Comparison of ENCODE assay signal across 19 cellular contexts in genomic region chr6:157849288-157850017, GRCh38. TPM values are rescaled to one million over a fixed set of nuclear protein-coding genes. Genes with fewer than 3 reads are reported as not detected.
DNase-seq lines count a peak whose midpoint lies in the region; ATAC-seq and TF ChIP-seq lines count a peak whose summit lies in the region.
"Had no signal": no experiment of that assay in that cellular context is flagged by ENCODE, and none has a peak within 500 bp of the region (broad histone marks: within the 10 kb centered on the region; RNA-seq: fewer than 3 reads in every experiment).

No MANE protein-coding gene starts in this region.

- no peak overlapping the region for H3K9ac ChIP-seq in endodermal cell (ENCODE audit: extremely low read depth, low read length, poor library complexity, severe bottlenecking)

- H3K9me3 ChIP-seq in endodermal cell (ENCODE audit: control insufficient read depth, low read length) (peaks cover 25% of the 10 kb centered on the region), left ventricle myocardium inferior (replicated peaks) (peaks cover 26% of the 10 kb centered on the region)

- CTCF ChIA-PET in MCF 10A (lab: Yijun Ruan, JAX) = interaction anchor here (0.6 to 1.7 kb wide), 3 partner anchors 13 to 467 kb away, joined by 3 to 9 read pairs (median 5); no protein-coding TSS in a partner anchor

- no peak for DNase-seq in activated T-cell treated with anti-CD3 and anti-CD28 coated beads, Interleukin-2, amount 50 U/mL, for 72 hours
- no peak for DNase-seq in activated T-cell treated with anti-CD3 and anti-CD28 coated beads, Interleukin-2, amount 50 U/mL, for 48 hours
- DNase-seq in RPMI8226 (peak; percentile 73), endodermal cell (peak; percentile 43), progenitor cell of endocrine pancreas (ENCODE audit: low spot score, unreplicated experiment) (no peak), MCF 10A (ENCODE audit: unreplicated experiment) (no peak), left ventricle myocardium inferior (no peak)
- DNase-seq: activated effector memory CD4-positive, alpha-beta T cell treated with anti-CD3 and anti-CD28 coated beads, Interleukin-2, amount 50 U/mL, for 16 hours; brain microvascular endothelial cell; COR-L47; effector CD8-positive, alpha-beta T cell; hypothalamus; KG1; left cardiac atrium; natural killer cell; NCI-H1105 treated with DMSO at 0.1 percent for 48 hours; NCI-H2227 treated with DMSO at 0.1 percent for 48 hours had no signal

- no peaks in the 10 kb centered on the region for H3K27me3 ChIP-seq in endodermal cell (ENCODE audit: control insufficient read depth, insufficient read depth, low read length, poor library complexity, severe bottlenecking)
- no peaks in the 10 kb centered on the region for H3K27me3 ChIP-seq in left ventricle myocardium inferior (ENCODE audit: low read depth)
- H3K27me3 ChIP-seq: brain microvascular endothelial cell had no signal

- WGBS in endodermal cell (ENCODE audit: insufficient coverage in 1 of 2, insufficient read length in 1 of 2), 2 experiments = 92 to 94% methylated on average over 5 of the region's 5 CpGs

- peaks cover 8 to 9% of the 10 kb centered on the region in 2 donors for H3K9me3 Mint-ChIP-seq in activated T-cell treated with anti-CD3 and anti-CD28 coated beads, Interleukin-2, amount 50 U/mL, for 72 hours
- H3K9me3 Mint-ChIP-seq in endodermal cell (peaks cover 17% of the 10 kb centered on the region), progenitor cell of endocrine pancreas (ENCODE audit: low read depth) (peaks cover 12% of the 10 kb centered on the region), MCF 10A (ENCODE audit: unreplicated experiment) (peaks cover 9% of the 10 kb centered on the region)

- no peak overlapping the region for H3K27ac ChIP-seq in endodermal cell (ENCODE audit: low read depth, low read length)
- H3K27ac ChIP-seq in left ventricle myocardium inferior (replicated peaks) = no peak overlapping the region
- H3K27ac ChIP-seq: brain microvascular endothelial cell had no signal

- no peak for TF ChIP-seq CTCF in endodermal cell (conservative IDR thresholded peaks at IDR 0.05)
- TF ChIP-seq CTCF in progenitor cell of endocrine pancreas (IDR thresholded peaks at IDR 0.05; ENCODE audit: unreplicated experiment) = no peak
- TF ChIP-seq CTCF in MCF 10A (IDR thresholded peaks at IDR 0.05; ENCODE audit: unreplicated experiment) = no peak
- TF ChIP-seq CTCF in left ventricle myocardium inferior (IDR thresholded peaks at IDR 0.05; ENCODE audit: borderline replicate concordance) = no peak

- no TSS peak for BruUV-seq in MCF 10A (replicated peaks; lab: Mats Ljungman, UMichigan)

- ATAC-seq in activated T-cell treated with anti-CD3 and anti-CD28 coated beads, Interleukin-2, amount 50 U/mL, for 72 hours (replicated peaks in 1 of 2) = no peak
- ATAC-seq in GM18858 (IDR thresholded peaks at IDR 0.05; ENCODE audit: unreplicated experiment) = no peak
- ATAC-seq: left cardiac atrium, natural killer cell, Right ventricle myocardium inferior had no signal

- H3K4me1 Mint-ChIP-seq in activated T-cell treated with anti-CD3 and anti-CD28 coated beads, Interleukin-2, amount 50 U/mL, for 72 hours (ENCODE audit: low read depth) = peaks cover 76% of the 10 kb centered on the region
- H3K4me1 Mint-ChIP-seq in endodermal cell = peaks cover 38% of the 10 kb centered on the region
- peaks cover 23% of the 10 kb centered on the region for H3K4me1 Mint-ChIP-seq in progenitor cell of endocrine pancreas (ENCODE audit: low read depth)
- peaks cover 36% of the 10 kb centered on the region for H3K4me1 Mint-ChIP-seq in MCF 10A (ENCODE audit: insufficient read depth, unreplicated experiment)

- peak overlapping the region; percentile 19 to 39 for H3K4me3 Mint-ChIP-seq in activated T-cell treated with anti-CD3 and anti-CD28 coated beads, Interleukin-2, amount 50 U/mL, for 72 hours
- H3K4me3 Mint-ChIP-seq in endodermal cell (no peak overlapping the region), progenitor cell of endocrine pancreas (ENCODE audit: low read depth) (no peak overlapping the region), MCF 10A (ENCODE audit: unreplicated experiment) (no peak overlapping the region)
- H3K4me3 Mint-ChIP-seq: natural killer cell had no signal

- peaks cover 22 to 35% of the 10 kb centered on the region in 2 donors for H3K36me3 Mint-ChIP-seq in activated T-cell treated with anti-CD3 and anti-CD28 coated beads, Interleukin-2, amount 50 U/mL, for 72 hours (ENCODE audit: insufficient read depth in 2 of 2)
- peaks cover 13% of the 10 kb centered on the region for H3K36me3 Mint-ChIP-seq in endodermal cell (ENCODE audit: low read depth)
- peaks cover 13% of the 10 kb centered on the region for H3K36me3 Mint-ChIP-seq in progenitor cell of endocrine pancreas (ENCODE audit: insufficient read depth)
- peaks cover 4% of the 10 kb centered on the region for H3K36me3 Mint-ChIP-seq in MCF 10A (ENCODE audit: insufficient read depth, unreplicated experiment)

- H3K4me3 ChIP-seq in endodermal cell (ENCODE audit: low read length) = no peak overlapping the region
- H3K4me3 ChIP-seq in left ventricle myocardium inferior = no peak overlapping the region

- H3K36me3 ChIP-seq in endodermal cell (ENCODE audit: control insufficient read depth, insufficient read depth, low read length) (peaks cover 4% of the 10 kb centered on the region), left ventricle myocardium inferior (no peaks in the 10 kb centered on the region)
- H3K36me3 ChIP-seq: brain microvascular endothelial cell had no signal

- H3K27me3 Mint-ChIP-seq in activated T-cell treated with anti-CD3 and anti-CD28 coated beads, Interleukin-2, amount 50 U/mL, for 72 hours (ENCODE audit: low read depth) = no peaks in the 10 kb centered on the region
- H3K27me3 Mint-ChIP-seq in endodermal cell (ENCODE audit: insufficient read depth) = no peaks in the 10 kb centered on the region
- H3K27me3 Mint-ChIP-seq in progenitor cell of endocrine pancreas = no peaks in the 10 kb centered on the region
- H3K27me3 Mint-ChIP-seq in MCF 10A (ENCODE audit: insufficient read depth, unreplicated experiment) = no peaks in the 10 kb centered on the region

- H3K27ac Mint-ChIP-seq in activated T-cell treated with anti-CD3 and anti-CD28 coated beads, Interleukin-2, amount 50 U/mL, for 72 hours = no peak overlapping the region
- H3K27ac Mint-ChIP-seq in endodermal cell (peak overlapping the region; percentile 24), progenitor cell of endocrine pancreas (peak overlapping the region; percentile 41), MCF 10A (ENCODE audit: low read depth, unreplicated experiment) (no peak overlapping the region)
- H3K27ac Mint-ChIP-seq: natural killer cell had no signal

- intact Hi-C loops in MCF 10A (cut with micrococcal nuclease) = no loop called here
- intact Hi-C loops in left ventricle myocardium inferior (cut with micrococcal nuclease) = no loop called here

- H3K4me1 ChIP-seq in endodermal cell (ENCODE audit: control insufficient read depth, insufficient read depth, low read length) (no peaks in the 10 kb centered on the region), left ventricle myocardium inferior (peaks cover 63% of the 10 kb centered on the region)

- POLR2A ChIA-PET in MCF 10A (lab: Yijun Ruan, JAX) = interaction anchor here (2.4 kb wide), 1 partner anchor 10 kb away, joined by 8 read pairs; no protein-coding TSS in a partner anchor

RNA-seq across cellular contexts. Expression of gene SNX9, which starts 26.4 kb away (rescaled TPM):
- total RNA-seq in activated T-cell treated with anti-CD3 and anti-CD28 coated beads, Interleukin-2, amount 50 U/mL, for 72 hours = 10 to 100 TPM; 83.5 to 94.6 TPM
- 10 to 100 TPM; 30.6 to 33.0 TPM for total RNA-seq in endodermal cell
- 18.8 TPM for polyA plus RNA-seq in endodermal cell (2013, experiment 1 of 2)
- 20.0 TPM for polyA plus RNA-seq in endodermal cell (2013, experiment 2 of 2)
- 29.3 and 31.5 TPM in 2 replicates for total RNA-seq in progenitor cell of endocrine pancreas
- 33.1 and 37.4 TPM in 2 replicates for total RNA-seq in MCF 10A (2022)
- 31.9 TPM for total RNA-seq in left ventricle myocardium inferior

Comparison
In these comparisons a context has a peak if more than half of its experiments do, and no peak if none do; other contexts are left out.
1. DNase-seq: peak in RPMI8226 (single experiment) and endodermal cell (single experiment); none in activated T-cell treated with anti-CD3 and anti-CD28 coated beads, Interleukin-2, amount 50 U/mL, for 72 hours (0 of 2), activated T-cell treated with anti-CD3 and anti-CD28 coated beads, Interleukin-2, amount 50 U/mL, for 48 hours (0 of 2), progenitor cell of endocrine pancreas (single experiment), MCF 10A (single experiment) and left ventricle myocardium inferior (single experiment).
2. H3K27ac Mint-ChIP-seq: peak in endodermal cell (single experiment) and progenitor cell of endocrine pancreas (single experiment); none in activated T-cell treated with anti-CD3 and anti-CD28 coated beads, Interleukin-2, amount 50 U/mL, for 72 hours (single experiment) and MCF 10A (single experiment).
3. H3K4me3 Mint-ChIP-seq: peak in activated T-cell treated with anti-CD3 and anti-CD28 coated beads, Interleukin-2, amount 50 U/mL, for 72 hours (2 of 2); none in endodermal cell (single experiment), progenitor cell of endocrine pancreas (single experiment) and MCF 10A (single experiment).